In the genomic region with DNA sequence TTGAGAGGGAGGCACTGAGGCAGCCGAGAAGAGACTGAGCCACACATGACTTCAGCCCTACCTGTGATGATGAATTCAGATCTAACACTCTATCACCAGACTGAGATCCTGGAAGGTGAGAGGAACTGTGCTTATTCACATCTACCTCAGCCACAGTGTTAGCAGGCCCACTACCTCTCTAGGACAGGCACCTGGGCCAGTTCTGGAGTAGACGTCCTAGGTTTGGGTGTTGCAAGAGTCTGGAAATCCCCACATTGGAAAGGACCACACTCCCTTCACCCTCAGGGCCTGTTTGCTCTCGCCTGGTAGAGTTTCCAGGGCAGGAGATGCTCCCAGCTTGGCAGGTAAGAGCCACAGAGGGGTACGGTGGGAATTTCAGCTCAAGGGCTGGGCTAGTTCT, we compare ENCODE assay signal across 23 cellular contexts.
A peak's percentile ranks its signal among the peaks of the same experiment; 100 is the strongest.
DNase-seq lines count a peak whose midpoint lies in the region; FAIRE-seq and TF ChIP-seq lines count a peak whose summit lies in the region.
"Had no signal": no experiment of that assay in that cellular context is flagged by ENCODE, and none has a peak within 500 bp of the region (broad histone marks: within the 10 kb centered on the region; RNA-seq: fewer than 3 reads in every experiment).

No MANE protein-coding gene starts in this region.

- H3K27ac Mint-ChIP-seq in MCF 10A (ENCODE audit: low read depth, unreplicated experiment), result no peak overlapping the region
- H3K27ac Mint-ChIP-seq: B cell; CD4-positive, alpha-beta T cell; CD8-positive, alpha-beta T cell had no signal

- BruUV-seq in MCF 10A (replicated peaks; lab: Mats Ljungman, UMichigan), result no TSS peak

- no peaks in the 10 kb centered on the region for H3K9me3 Mint-ChIP-seq in MCF 10A (ENCODE audit: unreplicated experiment)

- no peak for TF ChIP-seq POLR2A in breast epithelium (IDR thresholded peaks at IDR 0.05)
- no peak for TF ChIP-seq POLR2A in esophagus muscularis mucosa (IDR thresholded peaks at IDR 0.05; ENCODE audit: low read depth)

- H3K4me3 ChIP-seq in breast epithelium, result no peak overlapping the region
- no peak overlapping the region for H3K4me3 ChIP-seq in bronchial epithelial cell (ENCODE audit: low read depth, low read length)
- H3K4me3 ChIP-seq in esophagus muscularis mucosa, result no peak overlapping the region
- H3K4me3 ChIP-seq: BLaER1 treated with 17β-estradiol and CSF1 and Interleukin-3, amounts not matched to agents 10 nM and 100 nM had no signal

- H3K27ac ChIP-seq in breast epithelium (no peak overlapping the region), esophagus muscularis mucosa (replicated peaks in 1 of 4) (no peak overlapping the region)
- H3K27ac ChIP-seq: BLaER1 treated with 17β-estradiol and CSF1 and Interleukin-3, amounts not matched to agents 10 nM and 100 nM; C4-2B had no signal

- no peak overlapping the region for H3K4me3 Mint-ChIP-seq in MCF 10A (ENCODE audit: unreplicated experiment)
- H3K4me3 Mint-ChIP-seq: B cell; CD4-positive, alpha-beta T cell; CD8-positive, alpha-beta T cell had no signal

- no peak for TF ChIP-seq EP300 in esophagus muscularis mucosa (IDR thresholded peaks at IDR 0.05)

- H3K36me3 Mint-ChIP-seq in MCF 10A (ENCODE audit: insufficient read depth, unreplicated experiment), result no peaks in the 10 kb centered on the region
- H3K36me3 Mint-ChIP-seq: CD8-positive, alpha-beta T cell had no signal

- CTCF ChIA-PET in MCF 10A (lab: Yijun Ruan, JAX), result interaction anchor here (0.6 to 1.1 kb wide), 4 partner anchors 161 to 400 kb away, joined by 3 read pairs; no protein-coding TSS in a partner anchor

- TF ChIP-seq CTCF in MCF 10A (IDR thresholded peaks at IDR 0.05; ENCODE audit: unreplicated experiment) (no peak), breast epithelium (IDR thresholded peaks at IDR 0.05) (no peak), bronchial epithelial cell (IDR thresholded peaks at IDR 0.05; ENCODE audit: insufficient read depth, low read length, severe bottlenecking) (no peak), esophagus muscularis mucosa (IDR thresholded peaks at IDR 0.05) (no peak), GM13976 (IDR thresholded peaks at IDR 0.05; ENCODE audit: borderline replicate concordance, control extremely low read depth, extremely low read depth, insufficient read depth, missing control alignments) (no peak)

- DNase-seq in MCF 10A (ENCODE audit: unreplicated experiment) (peak; percentile 5), breast epithelium (ENCODE audit: low spot score in 2 of 2) (no peak), bronchial epithelial cell (ENCODE audit: low read depth) (peak; percentile 28), esophagus muscularis mucosa (ENCODE audit: extremely low spot score) (peak; percentile 82), GM13976 (ENCODE audit: low spot score) (no peak), NCI-H1105 treated with DMSO at 0.1 percent for 48 hours (lab: John Stamatoyannopoulos, UW) (no peak), Ammon's horn (ENCODE audit: low spot score) (no peak)
- DNase-seq: 8988T; ACHN; Caco-2; Calu3; CD4-positive, alpha-beta T cell; CD8-positive, alpha-beta T cell; DMS79 treated with DMSO at 0.1 percent for 48 hours; GF-D8 had no signal

- H3K36me3 ChIP-seq in breast epithelium (no peaks in the 10 kb centered on the region), bronchial epithelial cell (ENCODE audit: control insufficient read depth, insufficient read depth, low read length) (no peaks in the 10 kb centered on the region), esophagus muscularis mucosa (no peaks in the 10 kb centered on the region)
- H3K36me3 ChIP-seq: BLaER1 treated with 17β-estradiol and CSF1 and Interleukin-3, amounts not matched to agents 10 nM and 100 nM had no signal

- no peaks in the 10 kb centered on the region for H3K27me3 ChIP-seq in breast epithelium
- peaks cover 2% of the 10 kb centered on the region for H3K27me3 ChIP-seq in bronchial epithelial cell (ENCODE audit: control insufficient read depth, insufficient read depth, low read length)
- H3K27me3 ChIP-seq in esophagus muscularis mucosa, result no peaks in the 10 kb centered on the region
- H3K27me3 ChIP-seq: BLaER1 treated with 17β-estradiol and CSF1 and Interleukin-3, amounts not matched to agents 10 nM and 100 nM had no signal

- POLR2A ChIA-PET in MCF 10A (lab: Yijun Ruan, JAX), result no interaction called here

- H3K4me1 ChIP-seq in breast epithelium, result no peaks in the 10 kb centered on the region
- H3K4me1 ChIP-seq in esophagus muscularis mucosa, result no peaks in the 10 kb centered on the region
- H3K4me1 ChIP-seq: BLaER1 treated with 17β-estradiol and CSF1 and Interleukin-3, amounts not matched to agents 10 nM and 100 nM; Caco-2 had no signal

- peaks cover 20% of the 10 kb centered on the region for H3K27me3 Mint-ChIP-seq in MCF 10A (ENCODE audit: insufficient read depth, unreplicated experiment)

- peaks cover 7 to 14% of the 10 kb centered on the region in 2 donors for H3K9me3 ChIP-seq in breast epithelium
- H3K9me3 ChIP-seq in esophagus muscularis mucosa, result peaks cover 0 to 12% (median 2%) of the 10 kb centered on the region in 4 donors
- H3K9me3 ChIP-seq: Caco-2 had no signal

- intact Hi-C loops in MCF 10A (cut with micrococcal nuclease), result no loop called here
- intact Hi-C loops in breast epithelium (cut with DNase I; ENCODE audit: low total_unique reads), result no loop called here
- intact Hi-C loops in esophagus muscularis mucosa (cut with DNase I), result no loop called here

- FAIRE-seq in bronchial epithelial cell (lab: Jason Lieb, UNC), result peak; percentile 93
- FAIRE-seq: A204.1, D721Med, G401.6, GM12891, GM18507 had no signal

- in situ Hi-C loops in GM13976 (cut with MboI; ENCODE audit: low sequenced_read_pairs, unreplicated experiment), result no loop called here

- 100% methylated on average over 1 of the region's 4 CpGs for WGBS in esophagus muscularis mucosa

- no peaks in the 10 kb centered on the region for H3K4me1 Mint-ChIP-seq in MCF 10A (ENCODE audit: insufficient read depth, unreplicated experiment)
- H3K4me1 Mint-ChIP-seq: B cell had no signal

Comparison
In these comparisons a context has a peak if more than half of its experiments do, and no peak if none do; other contexts are left out.
1. DNase-seq: peak in MCF 10A (single experiment), bronchial epithelial cell (single experiment) and esophagus muscularis mucosa (single experiment); none in breast epithelium (0 of 2), GM13976 (single experiment), NCI-H1105 treated with DMSO at 0.1 percent for 48 hours (single experiment) and Ammon's horn (single experiment).